22 cellular contexts compared by ENCODE assay signal in the genomic region with DNA sequence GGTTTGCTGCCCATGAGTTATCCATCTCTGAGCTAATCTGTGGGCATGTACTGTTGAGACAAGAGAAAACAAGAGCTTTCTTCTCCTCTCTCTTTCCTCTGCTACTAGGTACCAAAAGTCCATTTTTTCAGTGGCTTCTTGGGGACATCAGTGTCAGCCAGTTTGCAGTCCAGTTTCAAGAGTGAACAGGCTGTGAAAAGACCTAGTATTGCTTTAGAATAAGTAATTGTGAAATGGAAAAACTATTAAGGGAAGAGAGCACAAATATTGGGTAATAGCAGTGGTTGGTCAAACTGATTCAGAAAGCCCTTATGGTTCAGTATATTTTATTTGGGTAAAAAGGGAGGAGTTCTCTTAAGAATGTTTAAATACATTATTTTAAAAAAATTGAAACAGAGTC. TPM values are rescaled to one million over a fixed set of nuclear protein-coding genes. Genes with fewer than 3 reads are reported as not detected.
A peak's percentile ranks its signal among the peaks of the same experiment; 100 is the strongest.
DNase-seq lines count a peak whose midpoint lies in the region; ATAC-seq, FAIRE-seq and TF ChIP-seq lines count a peak whose summit lies in the region.
"Had no signal": no experiment of that assay in that cellular context is flagged by ENCODE, and none has a peak within 500 bp of the region (broad histone marks: within the 10 kb centered on the region; RNA-seq: fewer than 3 reads in every experiment).

No MANE protein-coding gene starts in this region.

- H3K27ac ChIP-seq in liver (ENCODE audit: low read depth in 1 of 2, low read length in 2 of 2) (no peak overlapping the region), HepG2 (ENCODE audit: extremely low read length, insufficient read depth, low read length) (no peak overlapping the region)

- no peaks in the 10 kb centered on the region for H4K20me1 ChIP-seq in HepG2 (ENCODE audit: insufficient read depth, low read length)

- H3K9me3 ChIP-seq in liver (ENCODE audit: control insufficient read depth in 4 of 4, low read length in 3 of 4) (no peaks in the 10 kb centered on the region), HepG2 (ENCODE audit: low read length) (no peaks in the 10 kb centered on the region)
- H3K9me3 ChIP-seq: BE2C had no signal

- no peak for FAIRE-seq in HepG2 (lab: Jason Lieb, UNC)
- FAIRE-seq: G401.6, GM12892, HTR-8/SVneo had no signal

- ATAC-seq in HepG2: no peak
- ATAC-seq in HG02981 (IDR thresholded peaks at IDR 0.05; ENCODE audit: unreplicated experiment): no peak

- POLR2A ChIA-PET in HepG2 (lab: Yijun Ruan, JAX): no interaction called here

- TF ChIP-seq POLR2A in HepG2 (IDR thresholded peaks at IDR 0.05; ENCODE audit: insufficient read depth in 1 of 2, low read depth in 2 of 2, low read length in 2 of 2): no peak

- peaks cover 0 to 8% (median 2%) of the 10 kb centered on the region in 4 donors for H3K4me1 ChIP-seq in liver (ENCODE audit: control insufficient read depth in 4 of 4, insufficient read depth in 4 of 4, low read length in 3 of 4)
- H3K4me1 ChIP-seq in HepG2 (ENCODE audit: insufficient read depth, low read length): peaks cover 6% of the 10 kb centered on the region; the same call in 1 of the 2 replicates
- H3K4me1 ChIP-seq: BE2C had no signal

- H2AFZ ChIP-seq in HepG2 (ENCODE audit: low read length): no peak overlapping the region

- no TSS peak for BruUV-seq in HepG2 (replicated peaks; lab: Mats Ljungman, UMichigan)

- no peak overlapping the region for H3K4me2 ChIP-seq in HepG2 (ENCODE audit: low read depth, low read length)

- TF ChIP-seq RAD21 in liver (IDR thresholded peaks at IDR 0.05) (peak in 1 of 2 donors; percentile 26), HepG2 (CRISPR knock-in tag; IDR thresholded peaks at IDR 0.05) (no peak)

- CTCF ChIA-PET in HepG2 (lab: Yijun Ruan, JAX; ENCODE audit: low intra/inter-chr PET ratio, low total read pairs): interaction anchor here (1.6 to 3.8 kb wide), 2 partner anchors 115 to 394 kb away, joined by 3 to 84 read pairs; no protein-coding TSS in a partner anchor

- H3K4me3 ChIP-seq in liver (ENCODE audit: low read depth in 1 of 3, low read length in 3 of 3) (no peak overlapping the region), HepG2 (replicated peaks in 1 of 3; ENCODE audit: insufficient read depth in 1 of 3, low read depth in 2 of 3, low read length in 3 of 3) (no peak overlapping the region)

- DNase-seq in HepG2 (ENCODE audit: low spot score) (no peak), NOMO-1 treated with dmso at 0.1 percent for 144 hours (lab: John Stamatoyannopoulos, UW; ENCODE audit: unreplicated experiment) (peak; percentile 2), SKM-1 treated with dmso at 0.1 percent for 144 hours (lab: John Stamatoyannopoulos, UW; ENCODE audit: unreplicated experiment) (peak; percentile 16), EL (no peak), NCI-H524 treated with DMSO at 0.1 percent for 48 hours (lab: John Stamatoyannopoulos, UW) (no peak)
- DNase-seq: BE2C; C1 segment of cervical spinal cord; CD4-positive, CD25-positive, alpha-beta regulatory T cell; CD8-positive, alpha-beta memory T cell; COR-L47; DMS 273 treated with DMSO at 0.1 percent for 48 hours; DMS53; DND-41; GOT3; H7; HFFc6 had no signal

- no peaks in the 10 kb centered on the region for H3K79me2 ChIP-seq in HepG2 (ENCODE audit: insufficient read depth, low read length)

- in situ Hi-C loops in HepG2 (cut with HindIII; ENCODE audit: extremely low pct_ligation_motif_present, low pct_unique_long_range_greater_than_20kb): loop anchor here (10.0 kb wide), 1 partner anchor 108 kb away; no protein-coding TSS in a partner anchor

- TF ChIP-seq CTCF in liver (IDR thresholded peaks at IDR 0.05; ENCODE audit: low read depth, low read length, missing input control) (no peak), HepG2 (CRISPR knock-in tag; IDR thresholded peaks at IDR 0.05) (no peak)

- H3K36me3 ChIP-seq in liver (ENCODE audit: control insufficient read depth in 4 of 4, insufficient read depth in 3 of 4, low read depth in 1 of 4, low read length in 3 of 4) (no peaks in the 10 kb centered on the region), HepG2 (replicated peaks in 1 of 2; ENCODE audit: control insufficient read depth in 1 of 2, insufficient read depth in 2 of 2, low read length in 2 of 2) (no peaks in the 10 kb centered on the region)
- H3K36me3 ChIP-seq: BE2C had no signal

- H3K27me3 ChIP-seq in liver (ENCODE audit: control insufficient read depth in 4 of 4, insufficient read depth in 4 of 4, low read length in 3 of 4): no peaks in the 10 kb centered on the region
- H3K27me3 ChIP-seq in HepG2 (ENCODE audit: control insufficient read depth in 1 of 2, insufficient read depth in 2 of 2, low read length in 2 of 2): peaks cover 1 to 3% of the 10 kb centered on the region in 2 experiments; a peak in 3 of 5 replicates
- H3K27me3 ChIP-seq: BE2C had no signal

- H3K9ac ChIP-seq in liver (ENCODE audit: low read depth in 1 of 2, low read length in 2 of 2): no peak overlapping the region
- no peak overlapping the region for H3K9ac ChIP-seq in HepG2 (ENCODE audit: insufficient read depth, low read depth, low read length)

- intact Hi-C loops in HepG2 (cut with micrococcal nuclease; ENCODE audit: unreplicated experiment): loop anchor here (5.0 kb wide), 2 partner anchors 200 to 315 kb away; a partner anchor contains a TSS

- TF ChIP-seq EP300 in HepG2 (IDR thresholded peaks at IDR 0.05; ENCODE audit: low read depth in 2 of 2, low read length in 2 of 2) (no peak), HepG2 (CRISPR knock-in tag; IDR thresholded peaks at IDR 0.05; ENCODE audit: borderline replicate concordance) (no peak)

TF ChIP-seq in liver, 16 proteins besides CTCF, POLR2A, EP300 and RAD21 (continues in another document):
- TF ChIP-seq HNF4G (IDR thresholded peaks at IDR 0.05) (no peak), RXRA (IDR thresholded peaks at IDR 0.05) (peak in 1 of 2 donors; percentile 63), SP1 (IDR thresholded peaks at IDR 0.05) (no peak), NR2F2 (IDR thresholded peaks at IDR 0.05) (no peak), FOXA2 (IDR thresholded peaks at IDR 0.05) (no peak)
- TF ChIP-seq, protein P1, sequence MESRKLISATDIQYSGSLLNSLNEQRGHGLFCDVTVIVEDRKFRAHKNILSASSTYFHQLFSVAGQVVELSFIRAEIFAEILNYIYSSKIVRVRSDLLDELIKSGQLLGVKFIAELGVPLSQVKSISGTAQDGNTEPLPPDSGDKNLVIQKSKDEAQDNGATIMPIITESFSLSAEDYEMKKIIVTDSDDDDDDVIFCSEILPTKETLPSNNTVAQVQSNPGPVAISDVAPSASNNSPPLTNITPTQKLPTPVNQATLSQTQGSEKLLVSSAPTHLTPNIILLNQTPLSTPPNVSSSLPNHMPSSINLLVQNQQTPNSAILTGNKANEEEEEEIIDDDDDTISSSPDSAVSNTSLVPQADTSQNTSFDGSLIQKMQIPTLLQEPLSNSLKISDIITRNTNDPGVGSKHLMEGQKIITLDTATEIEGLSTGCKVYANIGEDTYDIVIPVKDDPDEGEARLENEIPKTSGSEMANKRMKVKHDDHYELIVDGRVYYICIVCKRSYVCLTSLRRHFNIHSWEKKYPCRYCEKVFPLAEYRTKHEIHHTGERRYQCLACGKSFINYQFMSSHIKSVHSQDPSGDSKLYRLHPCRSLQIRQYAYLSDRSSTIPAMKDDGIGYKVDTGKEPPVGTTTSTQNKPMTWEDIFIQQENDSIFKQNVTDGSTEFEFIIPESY (IDR thresholded peaks at IDR 0.05): no peak

TF ChIP-seq in HepG2, 621 proteins besides CTCF, POLR2A, EP300 and RAD21 (continues in another document):
- no peak for TF ChIP-seq TBL1XR1 (IDR thresholded peaks at IDR 0.05; ENCODE audit: borderline replicate concordance, low read length, partially characterized antibody)
- no peak for TF ChIP-seq RAD51 (IDR thresholded peaks at IDR 0.05; ENCODE audit: borderline replicate concordance)
- TF ChIP-seq PCBP1 (IDR thresholded peaks at IDR 0.05; ENCODE audit: borderline replicate concordance, low read depth, low read length): no peak
- no peak for TF ChIP-seq ZNF670 (CRISPR knock-in tag; IDR thresholded peaks at IDR 0.05; ENCODE audit: borderline replicate concordance)
- no peak for TF ChIP-seq MYC (CRISPR knock-in tag; IDR thresholded peaks at IDR 0.05; ENCODE audit: borderline replicate concordance)
- TF ChIP-seq MZF1 (CRISPR knock-in tag; IDR thresholded peaks at IDR 0.05; ENCODE audit: borderline replicate concordance): no peak
- TF ChIP-seq HDAC6 (IDR thresholded peaks at IDR 0.05; ENCODE audit: low read depth, low read length): no peak

RNA-seq across cellular contexts. Expression of a gene that starts 33.0 kb away (rescaled TPM):
- total RNA-seq in liver (under 1 TPM in 1 of 2 donors, not detected in 1; 0.08 TPM), HepG2 (2016; rRNA removed; fragmentation: Illumina TruSeq; extraction: Trizol) (not detected in 2 replicates)
- polyA plus RNA-seq in liver (under 1 TPM; 0.09 to 0.11 TPM), HepG2 (2011; rRNA removed) (not detected in 2 replicates)
- not detected in 2 replicates for total RNA-seq in HepG2 (2016; cell fraction: cytosol; rRNA removed; fragmentation: Illumina TruSeq; extraction: Trizol; ENCODE audit: low read depth)
- total RNA-seq in HepG2 (2016; cell fraction: insoluble cytoplasmic fraction; rRNA removed; fragmentation: Illumina TruSeq; extraction: Trizol): not detected in 2 replicates
- total RNA-seq in HepG2 (2016; cell fraction: membrane; rRNA removed; fragmentation: Illumina TruSeq; extraction: Trizol): not detected in 2 replicates
- total RNA-seq in HepG2 (2016; cell fraction: nucleus; rRNA removed; fragmentation: Illumina TruSeq; extraction: Trizol): not detected in 2 replicates
- not detected in 2 replicates for polyA plus RNA-seq in HepG2 (2011; cell fraction: cytosol; rRNA removed)
- polyA plus RNA-seq in HepG2 (2011; cell fraction: nucleus; rRNA removed): not detected in 2 replicates
- polyA plus RNA-seq in HepG2 (2012): not detected in 2 replicates
- not detected in 2 replicates for polyA plus RNA-seq in HepG2 (2016; cell fraction: cytosol; fragmentation: Illumina TruSeq; extraction: Trizol; ENCODE audit: low read depth)
- polyA plus RNA-seq in HepG2 (2016; cell fraction: insoluble cytoplasmic fraction; fragmentation: Illumina TruSeq; extraction: Trizol; ENCODE audit: low read depth): not detected in 2 replicates
- not detected in 2 replicates for polyA plus RNA-seq in HepG2 (2016; cell fraction: membrane; fragmentation: Illumina TruSeq; extraction: Trizol; ENCODE audit: low read depth)
- not detected in 2 replicates for polyA plus RNA-seq in HepG2 (2016; cell fraction: nucleus; fragmentation: Illumina TruSeq; extraction: Trizol; ENCODE audit: insufficient read depth, low read depth)
- not detected in 2 replicates for polyA minus RNA-seq in HepG2 (2011; rRNA and poly(A)+ RNA removed; ENCODE audit: low replicate concordance)
- not detected in 2 replicates for polyA minus RNA-seq in HepG2 (2011; cell fraction: cytosol; rRNA and poly(A)+ RNA removed)
- polyA minus RNA-seq in HepG2 (2011; cell fraction: nucleus; rRNA and poly(A)+ RNA removed): not detected in 2 replicates
- total RNA-seq: A172; CD8-positive, alpha-beta memory T cell; H7; HFFc6 had no signal
- polyA plus RNA-seq: CD4-positive, CD25-positive, alpha-beta regulatory T cell had no signal

Comparison
In these comparisons a context has a peak if more than half of its experiments do, and no peak if none do; other contexts are left out.
1. DNase-seq: peak in NOMO-1 treated with dmso at 0.1 percent for 144 hours (single experiment) and SKM-1 treated with dmso at 0.1 percent for 144 hours (single experiment); none in HepG2 (single experiment), EL (single experiment) and NCI-H524 treated with DMSO at 0.1 percent for 48 hours (single experiment).